Comparison of ENCODE assay signal across 12 cellular contexts in the genomic region with DNA sequence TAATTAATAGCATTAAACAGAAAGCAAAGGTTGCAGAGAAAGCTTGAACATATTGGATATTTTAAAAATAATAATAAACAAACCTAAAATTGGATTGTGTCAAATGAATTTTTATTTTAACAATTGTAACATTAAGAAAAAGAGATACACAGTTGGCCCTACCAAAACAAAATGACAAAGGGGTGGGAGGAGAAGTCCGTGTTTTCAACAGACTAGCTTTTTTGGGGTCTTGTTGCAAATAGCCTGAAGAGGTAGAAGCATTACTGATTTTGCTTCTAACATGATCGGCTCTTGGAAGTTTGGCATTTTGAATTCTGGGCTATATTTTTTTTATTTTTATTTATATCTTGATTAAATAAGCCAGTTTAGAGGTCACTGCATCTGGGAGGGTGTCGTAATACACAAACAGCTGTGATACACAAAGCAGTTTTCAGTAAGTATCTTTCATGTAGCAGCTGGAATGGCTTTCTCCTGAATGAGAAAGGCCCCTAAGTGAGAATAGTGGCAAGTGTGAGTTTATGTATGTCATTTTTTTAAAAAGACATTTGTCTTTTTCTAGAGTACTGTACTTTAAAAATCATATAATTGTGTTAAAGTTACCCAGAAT.
DNase-seq lines count a peak whose midpoint lies in the region; ATAC-seq, FAIRE-seq and TF ChIP-seq lines count a peak whose summit lies in the region.
"Had no signal": no experiment of that assay in that cellular context is flagged by ENCODE, and none has a peak within 500 bp of the region (broad histone marks: within the 10 kb centered on the region; RNA-seq: fewer than 3 reads in every experiment).

No MANE protein-coding gene starts in this region.

- H3K14ac ChIP-seq in mesenchymal stem cell (ENCODE audit: low read length in 2 of 2): no peak overlapping the region

- H2BK12ac ChIP-seq in mesenchymal stem cell (ENCODE audit: low read length in 2 of 2): no peak overlapping the region

- H3K27ac ChIP-seq in A549: peak overlapping the region; percentile 75 to 89
- H3K27ac ChIP-seq in mesenchymal stem cell (ENCODE audit: low read length, poor library complexity, severe bottlenecking): no peak overlapping the region
- no peak overlapping the region for H3K27ac ChIP-seq in psoas muscle
- H3K27ac ChIP-seq: testis had no signal

- H3K27me3 ChIP-seq in mesenchymal stem cell (ENCODE audit: control insufficient read depth in 1 of 2, insufficient read depth in 1 of 2, low read length in 2 of 2) (no peaks in the 10 kb centered on the region), BE2C (no peaks in the 10 kb centered on the region), psoas muscle (ENCODE audit: insufficient read depth in 3 of 3, low read length in 2 of 3) (no peaks in the 10 kb centered on the region)
- H3K27me3 ChIP-seq: testis had no signal

- H3K23ac ChIP-seq in mesenchymal stem cell (ENCODE audit: low read length in 2 of 2): no peak overlapping the region

- H3K36me3 ChIP-seq in mesenchymal stem cell (ENCODE audit: control insufficient read depth in 1 of 2, insufficient read depth in 2 of 2, low read depth in 1 of 2, low read length in 2 of 2) (no peaks in the 10 kb centered on the region), BE2C (no peaks in the 10 kb centered on the region), psoas muscle (ENCODE audit: insufficient read depth in 1 of 2, low read depth in 1 of 2) (no peaks in the 10 kb centered on the region)

- no peak overlapping the region for H4K8ac ChIP-seq in mesenchymal stem cell (ENCODE audit: low read length)

- TF ChIP-seq RAD21 in A549 (conservative IDR thresholded peaks at IDR 0.05 in 1 of 2, IDR thresholded peaks at IDR 0.05 in 1 of 2): 0 out of 5 replicates have a peak, but pooled peaks of 1 of the 2 experiments have one; percentile 4

- no peak for TF ChIP-seq CTCF in A549 (IDR thresholded peaks at IDR 0.05)
- no peak for TF ChIP-seq CTCF in BE2C (IDR thresholded peaks at IDR 0.05; ENCODE audit: low read depth, low read length)
- no peak for TF ChIP-seq CTCF in psoas muscle (IDR thresholded peaks at IDR 0.05)

- H2AK5ac ChIP-seq in mesenchymal stem cell (ENCODE audit: low read length, severe bottlenecking): no peak overlapping the region

- no peak overlapping the region for H4K91ac ChIP-seq in mesenchymal stem cell (ENCODE audit: low read length)

- H3K9ac ChIP-seq in mesenchymal stem cell (ENCODE audit: low read length): peak overlapping the region; percentile 64

- H3K9me3 ChIP-seq in A549: no peaks in the 10 kb centered on the region
- H3K9me3 ChIP-seq in mesenchymal stem cell (ENCODE audit: control insufficient read depth, low read length): no peaks in the 10 kb centered on the region
- H3K9me3 ChIP-seq in BE2C: no peaks in the 10 kb centered on the region
- no peaks in the 10 kb centered on the region for H3K9me3 ChIP-seq in psoas muscle
- H3K9me3 ChIP-seq: testis had no signal

- H3K4me2 ChIP-seq in A549 (peak overlapping the region; percentile 82), mesenchymal stem cell (ENCODE audit: low read length, poor library complexity, severe bottlenecking) (no peak overlapping the region)

- no peaks in the 10 kb centered on the region for H3K9me3 Mint-ChIP-seq in activated naive CD8-positive, alpha-beta T cell treated with anti-CD3 and anti-CD28 coated beads, Interleukin-2, amount 50 U/mL, for 24 hours

- no peak for FAIRE-seq in A549 (lab: Jason Lieb, UNC)
- FAIRE-seq: bronchial epithelial cell had no signal

- no peak overlapping the region for H3K4ac ChIP-seq in mesenchymal stem cell (ENCODE audit: low read depth in 1 of 2, low read length in 2 of 2)

- no peak for TF ChIP-seq EP300 in A549 (IDR thresholded peaks at IDR 0.05)

- TF ChIP-seq POLR2A in A549 (IDR thresholded peaks at IDR 0.05; ENCODE audit: low read length): no peak

- H3K18ac ChIP-seq in mesenchymal stem cell (ENCODE audit: low read depth in 1 of 2, low read length in 2 of 2): no peak overlapping the region

- DNase-seq in A549 (ENCODE audit: low read depth in 1 of 2, low spot score in 1 of 2): no peak
- DNase-seq in H4 (ENCODE audit: low spot score): peak; percentile 56
- no peak for DNase-seq in activated naive CD8-positive, alpha-beta T cell treated with anti-CD3 and anti-CD28 coated beads, Interleukin-2, amount 50 U/mL, for 24 hours
- DNase-seq in mesenchymal stem cell: peak; percentile 37
- no peak for DNase-seq in BE2C
- DNase-seq in mucosa of gallbladder (ENCODE audit: low spot score): no peak
- DNase-seq in psoas muscle: no peak
- DNase-seq: NCI-H446 treated with DMSO at 0.1 percent for 48 hours; stimulated activated CD4-positive, alpha-beta T cell treated with anti-CD3 and anti-CD28 coated beads, Interleukin-2, amount 100 ng/mL, for 24 hours; testis had no signal

- H3K36me3 Mint-ChIP-seq in activated naive CD8-positive, alpha-beta T cell treated with anti-CD3 and anti-CD28 coated beads, Interleukin-2, amount 50 U/mL, for 24 hours (ENCODE audit: low read depth): no peaks in the 10 kb centered on the region

- no peak overlapping the region for H2BK15ac ChIP-seq in mesenchymal stem cell (ENCODE audit: low read depth, poor library complexity, severe bottlenecking)

- intact Hi-C loops in psoas muscle (cut with DNase I): no loop called here

- 34% methylated on average over 3 of the region's 3 CpGs for WGBS in A549 (ENCODE audit: missing lambda C conversion rate)
- WGBS in mesenchymal stem cell: 73% methylated on average over 2 of the region's 3 CpGs
- WGBS in psoas muscle, 3 donors: 43 to 60% (median 51%) methylated on average over 3 of the region's 3 CpGs

- H2BK5ac ChIP-seq in mesenchymal stem cell (ENCODE audit: low read depth, low read length, poor library complexity, severe bottlenecking): no peak overlapping the region

- H3K79me1 ChIP-seq in mesenchymal stem cell (replicated peaks; ENCODE audit: low read length, poor library complexity, severe bottlenecking): no peaks in the 10 kb centered on the region

- H3K4me1 Mint-ChIP-seq in activated naive CD8-positive, alpha-beta T cell treated with anti-CD3 and anti-CD28 coated beads, Interleukin-2, amount 50 U/mL, for 24 hours: peaks cover 22% of the 10 kb centered on the region

- H3K4me3 ChIP-seq in A549 (peak overlapping the region; percentile 9; the same call in 1 of the 3 replicates), mesenchymal stem cell (ENCODE audit: insufficient read depth in 1 of 2, low read depth in 1 of 2, low read length in 2 of 2) (no peak overlapping the region), BE2C (ENCODE audit: low read depth, low read length) (no peak overlapping the region), psoas muscle (no peak overlapping the region)
- H3K4me3 ChIP-seq: testis had no signal

- H3K4me1 ChIP-seq in A549 (peaks cover 33% of the 10 kb centered on the region), mesenchymal stem cell (ENCODE audit: control insufficient read depth, insufficient read depth, low read depth, low read length) (peaks cover 2% of the 10 kb centered on the region), BE2C (peaks cover 14% of the 10 kb centered on the region), psoas muscle (no peaks in the 10 kb centered on the region)

- POLR2A ChIA-PET in A549 (lab: Yijun Ruan, JAX): interaction anchor here (1.1 to 1.2 kb wide), 2 partner anchors 57 to 60 kb away, joined by 4 read pairs; no protein-coding TSS in a partner anchor

- CTCF ChIA-PET in A549 (lab: Yijun Ruan, JAX): interaction anchor here (0.7 to 3.4 kb wide), 3 partner anchors 12 to 140 kb away, joined by 3 to 17 read pairs (median 3); no protein-coding TSS in a partner anchor

- no peak overlapping the region for H3K27ac Mint-ChIP-seq in activated naive CD8-positive, alpha-beta T cell treated with anti-CD3 and anti-CD28 coated beads, Interleukin-2, amount 50 U/mL, for 24 hours

- no peak for ATAC-seq in A549
- no peak for ATAC-seq in activated naive CD8-positive, alpha-beta T cell treated with anti-CD3 and anti-CD28 coated beads, Interleukin-2, amount 50 U/mL, for 24 hours
- ATAC-seq in psoas muscle: no peak
- ATAC-seq in GM21381 (IDR thresholded peaks at IDR 0.05; ENCODE audit: unreplicated experiment): no peak

- no peaks in the 10 kb centered on the region for H3K27me3 Mint-ChIP-seq in activated naive CD8-positive, alpha-beta T cell treated with anti-CD3 and anti-CD28 coated beads, Interleukin-2, amount 50 U/mL, for 24 hours

- no peak overlapping the region for H2AFZ ChIP-seq in mesenchymal stem cell (ENCODE audit: low read depth, low read length)

- H3K4me3 Mint-ChIP-seq in activated naive CD8-positive, alpha-beta T cell treated with anti-CD3 and anti-CD28 coated beads, Interleukin-2, amount 50 U/mL, for 24 hours: peak overlapping the region; percentile 65

- no peak overlapping the region for H2BK120ac ChIP-seq in mesenchymal stem cell (ENCODE audit: low read depth, low read length)

TF ChIP-seq in A549, 52 proteins besides CTCF, POLR2A, EP300 and RAD21:
- peak; percentile 25 to 71; a peak in 3 of 4 replicates for TF ChIP-seq CEBPB (IDR thresholded peaks at IDR 0.05)
- TF ChIP-seq EHMT2 (IDR thresholded peaks at IDR 0.05; ENCODE audit: low read depth): no peak
TF ChIP-seq in A549: peak in this region for 1.

Comparison
In these comparisons a context has a peak if more than half of its experiments do, and no peak if none do; other contexts are left out.
1. DNase-seq: peak in H4 (single experiment) and mesenchymal stem cell (single experiment); none in A549 (0 of 2), activated naive CD8-positive, alpha-beta T cell treated with anti-CD3 and anti-CD28 coated beads, Interleukin-2, amount 50 U/mL, for 24 hours (single experiment), BE2C (single experiment), mucosa of gallbladder (single experiment) and psoas muscle (0 of 2).
2. H3K27ac ChIP-seq: peak in A549 (2 of 2); none in mesenchymal stem cell (single experiment) and psoas muscle (single experiment).